Comparison of ENCODE assay signal across 20 cellular contexts in genomic region chr7:14769261-14769660, GRCh38.
A peak's percentile ranks its signal among the peaks of the same experiment; 100 is the strongest.
DNase-seq lines count a peak whose midpoint lies in the region; ATAC-seq, FAIRE-seq and TF ChIP-seq lines count a peak whose summit lies in the region.
"Had no signal": no experiment of that assay in that cellular context is flagged by ENCODE, and none has a peak within 500 bp of the region (broad histone marks: within the 10 kb centered on the region; RNA-seq: fewer than 3 reads in every experiment).

No MANE protein-coding gene starts in this region.

- FAIRE-seq in H54 (lab: Jason Lieb, UNC) (peak; percentile 65), small intestine (lab: Jason Lieb, UNC) (no peak)
- FAIRE-seq: A204.1, GM12878, GM19239, H1 had no signal

- no peaks in the 10 kb centered on the region for H3K27me3 ChIP-seq in small intestine (ENCODE audit: control insufficient read depth in 2 of 2, insufficient read depth in 2 of 2, low read length in 2 of 2)
- H3K27me3 ChIP-seq: BLaER1 had no signal

- intact Hi-C loops in Right ventricle myocardium superior (cut with DNase I) = no loop called here

- no peaks in the 10 kb centered on the region for H3K9me3 ChIP-seq in small intestine (ENCODE audit: control insufficient read depth, low read depth)
- H3K9me3 ChIP-seq: BLaER1 had no signal

- no peaks in the 10 kb centered on the region for H3K4me1 ChIP-seq in small intestine (ENCODE audit: control insufficient read depth in 2 of 2, insufficient read depth in 1 of 2, low read depth in 1 of 2, low read length in 1 of 2)
- H3K4me1 ChIP-seq: BLaER1 had no signal

- 85 to 93% (median 90%) methylated on average over 2 of the region's 2 CpGs for WGBS in small intestine, 3 donors

- H3K27ac ChIP-seq in C4-2B = peak overlapping the region; percentile 50; the same call in 1 of the 2 replicates
- H3K27ac ChIP-seq in VCaP = peak overlapping the region; percentile 89
- H3K27ac ChIP-seq in small intestine (ENCODE audit: low read depth in 1 of 2, low read length in 1 of 2) = no peak overlapping the region
- H3K27ac ChIP-seq: BLaER1, GM23248 had no signal

- no peak for ATAC-seq in Right ventricle myocardium superior (ENCODE audit: poor library complexity)
- ATAC-seq: GM12878, HCT116 had no signal

- no peak for DNase-seq in H54 (ENCODE audit: insufficient read length, low spot score)
- no peak for DNase-seq in NCI-H1092 treated with DMSO at 0.1 percent for 48 hours (lab: John Stamatoyannopoulos, UW)
- DNase-seq in small intestine = no peak
- DNase-seq in Right ventricle myocardium superior = no peak
- DNase-seq: Calu3; CD4-positive, alpha-beta T cell; CD8-positive, alpha-beta memory T cell; DMS79; EL; GDM1; GM23248; H9 had no signal

- no peak overlapping the region for H3K4me3 ChIP-seq in small intestine (ENCODE audit: low read depth in 1 of 2, low read length in 2 of 2)
- H3K4me3 ChIP-seq: BLaER1, GM12878, GM23248 had no signal

- TF ChIP-seq CTCF in C4-2B (conservative IDR thresholded peaks at IDR 0.05) (no peak), VCaP (conservative IDR thresholded peaks at IDR 0.05) (no peak)

- H3K36me3 ChIP-seq in small intestine (ENCODE audit: control insufficient read depth in 2 of 2, insufficient read depth in 2 of 2, low read length in 2 of 2) = no peaks in the 10 kb centered on the region
- H3K36me3 ChIP-seq: BLaER1 had no signal

- no peak for TF ChIP-seq POLR2A in H54 (IDR thresholded peaks at IDR 0.05; ENCODE audit: low read depth, low read length)

Comparison
In these comparisons a context has a peak if more than half of its experiments do, and no peak if none do; other contexts are left out.
1. H3K27ac ChIP-seq: peak in C4-2B (single experiment) and VCaP (single experiment); none in small intestine (0 of 2).